In genomic region chr14:24157331-24157730, GRCh38 we compare ENCODE assay signal across 22 cellular contexts. TPM values are rescaled to one million over a fixed set of nuclear protein-coding genes. Genes with fewer than 3 reads are reported as not detected.
DNase-seq lines count a peak whose midpoint lies in the region; TF ChIP-seq lines count a peak whose summit lies in the region.
"Had no signal": no experiment of that assay in that cellular context is flagged by ENCODE, and none has a peak within 500 bp of the region (broad histone marks: within the 10 kb centered on the region; RNA-seq: fewer than 3 reads in every experiment).

No MANE protein-coding gene starts in this region.

- no peak for DNase-seq in activated T-cell treated with anti-CD3 and anti-CD28 coated beads, Interleukin-2, amount 50 U/mL, for 24 hours
- DNase-seq in activated T-cell treated with anti-CD3 and anti-CD28 coated beads, Interleukin-2, amount 50 U/mL, for 48 hours = no peak
- no peak for DNase-seq in activated T-helper 1 cell treated with anti-CD3 and anti-CD28 coated beads, Interleukin-12 subunit alpha, Interleukin-12 subunit beta, Interleukin-2, Interleukin-4 antibody, amounts not matched to agents 30 ng/mL and 10 ng/mL and 1 ng/mL, durations not matched to agents 14 hours and 24 hours and 36 hours (ENCODE audit: low spot score)
- DNase-seq in nephron progenitor cell (no peak), NCI-H146 treated with DMSO at 0.1 percent for 48 hours (lab: John Stamatoyannopoulos, UW; ENCODE audit: unreplicated experiment) (no peak), kidney tubule cell (ENCODE audit: low spot score) (no peak)
- DNase-seq: activated CD8-positive, alpha-beta memory T cell treated with anti-CD3 and anti-CD28 coated beads, Interleukin-2, amount 50 U/mL, for 48 hours; activated effector memory CD4-positive, alpha-beta T cell treated with Interleukin-2 at 50 U/mL for 16 hours; aorta; CD4-positive, CD25-positive, alpha-beta regulatory T cell; colonic mucosa; DMS 273 treated with DMSO at 0.1 percent for 48 hours; effector memory CD4-positive, alpha-beta T cell; GM23248; islet precursor cell; natural killer cell; NCI-H1417 treated with DMSO at 0.1 percent for 48 hours; NCI-H2081 treated with DMSO at 0.1 percent for 48 hours; NCI-H345; SHP77 treated with DMSO at 0.1 percent for 48 hours had no signal

- H3K27ac Mint-ChIP-seq in activated T-cell treated with anti-CD3 and anti-CD28 coated beads, Interleukin-2, amount 50 U/mL, for 24 hours = peak overlapping the region; percentile 66
- peak overlapping the region; percentile 59 for H3K27ac Mint-ChIP-seq in activated T-helper 1 cell treated with anti-CD3 and anti-CD28 coated beads, Interleukin-12 subunit alpha, Interleukin-12 subunit beta, Interleukin-2, Interleukin-4 antibody, amounts not matched to agents 30 ng/mL and 10 ng/mL and 1 ng/mL, durations not matched to agents 14 hours and 24 hours and 36 hours
- H3K27ac Mint-ChIP-seq in nephron progenitor cell = peak overlapping the region; percentile 39
- H3K27ac Mint-ChIP-seq: natural killer cell, WTC11 had no signal

- TF ChIP-seq CTCF in nephron progenitor cell (IDR thresholded peaks at IDR 0.05) = no peak

- H3K4me3 Mint-ChIP-seq in activated T-cell treated with anti-CD3 and anti-CD28 coated beads, Interleukin-2, amount 50 U/mL, for 24 hours = no peak overlapping the region
- no peak overlapping the region for H3K4me3 Mint-ChIP-seq in activated T-helper 1 cell treated with anti-CD3 and anti-CD28 coated beads, Interleukin-12 subunit alpha, Interleukin-12 subunit beta, Interleukin-2, Interleukin-4 antibody, amounts not matched to agents 30 ng/mL and 10 ng/mL and 1 ng/mL, durations not matched to agents 14 hours and 24 hours and 36 hours
- no peak overlapping the region for H3K4me3 Mint-ChIP-seq in nephron progenitor cell
- H3K4me3 Mint-ChIP-seq: natural killer cell, WTC11 had no signal

- intact Hi-C loops in activated T-helper 1 cell treated with anti-CD3 and anti-CD28 coated beads, Interleukin-12 subunit alpha, Interleukin-12 subunit beta, Interleukin-2, Interleukin-4 antibody, amounts not matched to agents 30 ng/mL and 10 ng/mL and 1 ng/mL, durations not matched to agents 14 hours and 24 hours and 36 hours (cut with micrococcal nuclease) = no loop called here

- H3K4me1 Mint-ChIP-seq in activated T-cell treated with anti-CD3 and anti-CD28 coated beads, Interleukin-2, amount 50 U/mL, for 24 hours (ENCODE audit: low read depth) = peaks cover 27% of the 10 kb centered on the region
- H3K4me1 Mint-ChIP-seq in activated T-helper 1 cell treated with anti-CD3 and anti-CD28 coated beads, Interleukin-12 subunit alpha, Interleukin-12 subunit beta, Interleukin-2, Interleukin-4 antibody, amounts not matched to agents 30 ng/mL and 10 ng/mL and 1 ng/mL, durations not matched to agents 14 hours and 24 hours and 36 hours (ENCODE audit: low read depth) = peaks cover 26% of the 10 kb centered on the region
- peaks cover 21% of the 10 kb centered on the region for H3K4me1 Mint-ChIP-seq in nephron progenitor cell

- H3K36me3 Mint-ChIP-seq in activated T-cell treated with anti-CD3 and anti-CD28 coated beads, Interleukin-2, amount 50 U/mL, for 24 hours (ENCODE audit: low read depth) = peaks cover 87% of the 10 kb centered on the region
- peaks cover 49% of the 10 kb centered on the region for H3K36me3 Mint-ChIP-seq in activated T-helper 1 cell treated with anti-CD3 and anti-CD28 coated beads, Interleukin-12 subunit alpha, Interleukin-12 subunit beta, Interleukin-2, Interleukin-4 antibody, amounts not matched to agents 30 ng/mL and 10 ng/mL and 1 ng/mL, durations not matched to agents 14 hours and 24 hours and 36 hours (ENCODE audit: low read depth)
- peaks cover 48% of the 10 kb centered on the region for H3K36me3 Mint-ChIP-seq in nephron progenitor cell (ENCODE audit: low read depth)
- H3K36me3 Mint-ChIP-seq: natural killer cell had no signal

- H3K9me3 Mint-ChIP-seq in activated T-cell treated with anti-CD3 and anti-CD28 coated beads, Interleukin-2, amount 50 U/mL, for 24 hours = no peaks in the 10 kb centered on the region
- H3K9me3 Mint-ChIP-seq in activated T-helper 1 cell treated with anti-CD3 and anti-CD28 coated beads, Interleukin-12 subunit alpha, Interleukin-12 subunit beta, Interleukin-2, Interleukin-4 antibody, amounts not matched to agents 30 ng/mL and 10 ng/mL and 1 ng/mL, durations not matched to agents 14 hours and 24 hours and 36 hours = no peaks in the 10 kb centered on the region
- no peaks in the 10 kb centered on the region for H3K9me3 Mint-ChIP-seq in nephron progenitor cell
- H3K9me3 Mint-ChIP-seq: CD4-positive, CD25-positive, alpha-beta regulatory T cell; natural killer cell; WTC11 had no signal

- no peaks in the 10 kb centered on the region for H3K27me3 Mint-ChIP-seq in activated T-cell treated with anti-CD3 and anti-CD28 coated beads, Interleukin-2, amount 50 U/mL, for 24 hours
- peaks cover 4% of the 10 kb centered on the region for H3K27me3 Mint-ChIP-seq in activated T-helper 1 cell treated with anti-CD3 and anti-CD28 coated beads, Interleukin-12 subunit alpha, Interleukin-12 subunit beta, Interleukin-2, Interleukin-4 antibody, amounts not matched to agents 30 ng/mL and 10 ng/mL and 1 ng/mL, durations not matched to agents 14 hours and 24 hours and 36 hours (ENCODE audit: insufficient read depth)
- H3K27me3 Mint-ChIP-seq in nephron progenitor cell (ENCODE audit: low read depth, poor library complexity) = no peaks in the 10 kb centered on the region
- H3K27me3 Mint-ChIP-seq: CD4-positive, CD25-positive, alpha-beta regulatory T cell had no signal

RNA-seq across cellular contexts. Expression of gene IRF9, which starts 3.7 kb away (rescaled TPM):
- 130 and 152 TPM in 2 replicates for total RNA-seq in activated T-helper 1 cell treated with anti-CD3 and anti-CD28 coated beads, Interleukin-12 subunit alpha, Interleukin-12 subunit beta, Interleukin-2, Interleukin-4 antibody, amounts not matched to agents 30 ng/mL and 10 ng/mL and 1 ng/mL, durations not matched to agents 14 hours and 24 hours and 36 hours

RNA-seq across cellular contexts. Expression of gene RNF31, which starts 10.0 kb away (rescaled TPM):
- total RNA-seq in activated T-helper 1 cell treated with anti-CD3 and anti-CD28 coated beads, Interleukin-12 subunit alpha, Interleukin-12 subunit beta, Interleukin-2, Interleukin-4 antibody, amounts not matched to agents 30 ng/mL and 10 ng/mL and 1 ng/mL, durations not matched to agents 14 hours and 24 hours and 36 hours = 115 and 129 TPM in 2 replicates

RNA-seq across cellular contexts. Expression of gene PSME2, which starts 10.9 kb away (rescaled TPM):
- total RNA-seq in activated T-helper 1 cell treated with anti-CD3 and anti-CD28 coated beads, Interleukin-12 subunit alpha, Interleukin-12 subunit beta, Interleukin-2, Interleukin-4 antibody, amounts not matched to agents 30 ng/mL and 10 ng/mL and 1 ng/mL, durations not matched to agents 14 hours and 24 hours and 36 hours = 575 and 588 TPM in 2 replicates

RNA-seq across cellular contexts. Expression of gene REC8, which starts 14.5 kb away (rescaled TPM):
- 27.8 and 28.9 TPM in 2 replicates for total RNA-seq in activated T-helper 1 cell treated with anti-CD3 and anti-CD28 coated beads, Interleukin-12 subunit alpha, Interleukin-12 subunit beta, Interleukin-2, Interleukin-4 antibody, amounts not matched to agents 30 ng/mL and 10 ng/mL and 1 ng/mL, durations not matched to agents 14 hours and 24 hours and 36 hours
- total RNA-seq: A172 had no signal

RNA-seq across cellular contexts. Expression of gene EMC9, which starts 15.9 kb away (rescaled TPM):
- 22.9 and 28.3 TPM in 2 replicates for total RNA-seq in activated T-helper 1 cell treated with anti-CD3 and anti-CD28 coated beads, Interleukin-12 subunit alpha, Interleukin-12 subunit beta, Interleukin-2, Interleukin-4 antibody, amounts not matched to agents 30 ng/mL and 10 ng/mL and 1 ng/mL, durations not matched to agents 14 hours and 24 hours and 36 hours
